Comparison of ENCODE assay signal across 8 cellular contexts in the genomic region with DNA sequence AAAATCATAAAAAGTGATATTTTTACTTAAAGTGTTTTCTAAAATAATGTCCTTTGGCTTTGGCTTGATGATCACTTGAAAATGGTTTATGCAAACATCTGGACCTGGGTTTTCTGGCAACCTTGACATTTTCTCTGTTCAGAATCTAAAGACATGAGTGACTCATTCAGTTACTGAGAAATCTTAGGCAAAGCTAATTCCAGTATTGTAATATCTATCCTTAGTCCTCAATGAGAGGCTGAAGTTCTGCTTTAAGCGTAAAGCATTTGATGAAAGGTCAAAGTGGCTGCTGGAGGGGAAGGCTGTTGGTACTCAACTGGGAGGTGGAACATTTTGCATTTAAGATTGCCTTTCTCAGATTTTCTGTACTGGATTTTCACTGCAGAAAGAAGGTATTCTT. TPM values are rescaled to one million over a fixed set of nuclear protein-coding genes. Genes with fewer than 3 reads are reported as not detected.
A peak's percentile ranks its signal among the peaks of the same experiment; 100 is the strongest.
DNase-seq lines count a peak whose midpoint lies in the region; ATAC-seq and TF ChIP-seq lines count a peak whose summit lies in the region.

No MANE protein-coding gene starts in this region.

- H3K9me3 Mint-ChIP-seq in activated naive CD4-positive, alpha-beta T cell treated with anti-CD3 and anti-CD28 coated beads, Interleukin-2, amount 10 ng/mL, durations not matched to agents 7 days and 5 days: peaks cover 11% of the 10 kb centered on the region
- no peaks in the 10 kb centered on the region for H3K9me3 Mint-ChIP-seq in activated naive CD4-positive, alpha-beta T cell treated with anti-CD3 and anti-CD28 coated beads, Interleukin-2, amount 50 U/mL, for 72 hours
- no peaks in the 10 kb centered on the region for H3K9me3 Mint-ChIP-seq in immature natural killer cell

- peak overlapping the region; percentile 88 for H3K4me3 Mint-ChIP-seq in activated naive CD4-positive, alpha-beta T cell treated with anti-CD3 and anti-CD28 coated beads, Interleukin-2, amount 10 ng/mL, durations not matched to agents 7 days and 5 days
- H3K4me3 Mint-ChIP-seq in immature natural killer cell: peak overlapping the region; percentile 62 to 92 (median 90)

- H3K36me3 Mint-ChIP-seq in activated naive CD4-positive, alpha-beta T cell treated with anti-CD3 and anti-CD28 coated beads, Interleukin-2, amount 10 ng/mL, durations not matched to agents 7 days and 5 days: peaks cover 25% of the 10 kb centered on the region
- peaks cover 6% of the 10 kb centered on the region in 2 donors for H3K36me3 Mint-ChIP-seq in activated naive CD4-positive, alpha-beta T cell treated with anti-CD3 and anti-CD28 coated beads, Interleukin-2, amount 50 U/mL, for 72 hours
- no peaks in the 10 kb centered on the region for H3K36me3 Mint-ChIP-seq in immature natural killer cell

- no peaks in the 10 kb centered on the region for H3K27me3 ChIP-seq in transverse colon

- peak overlapping the region in 1 of 4 donors; percentile 100 for H3K27ac ChIP-seq in transverse colon

- ATAC-seq in activated naive CD4-positive, alpha-beta T cell treated with anti-CD3 and anti-CD28 coated beads, Interleukin-2, amount 50 U/mL, for 72 hours: no peak

- in situ Hi-C loops in transverse colon (cut with MboI; ENCODE audit: low pct_ligation_motif_present in 1 of 4, low pct_unique_long_range_greater_than_20kb in 1 of 4, low sequenced_read_pairs in 3 of 4): loop anchor here in 2 of 4 donors (25.0 kb wide), 3 partner anchors 280 to 1005 kb away; a partner anchor contains a TSS

- no peaks in the 10 kb centered on the region for H3K27me3 Mint-ChIP-seq in activated naive CD4-positive, alpha-beta T cell treated with anti-CD3 and anti-CD28 coated beads, Interleukin-2, amount 10 ng/mL, durations not matched to agents 7 days and 5 days
- peaks cover 0 to 18% (median 0%) of the 10 kb centered on the region in 3 donors for H3K27me3 Mint-ChIP-seq in immature natural killer cell (ENCODE audit: low read depth in 3 of 3)

- H3K4me1 ChIP-seq in transverse colon: peaks cover 29 to 69% (median 44%) of the 10 kb centered on the region in 4 donors

- TF ChIP-seq EP300 in transverse colon (IDR thresholded peaks at IDR 0.05; ENCODE audit: low read depth): no peak

- no peaks in the 10 kb centered on the region for H3K9me3 ChIP-seq in transverse colon

- no peak for TF ChIP-seq POLR2A in transverse colon (IDR thresholded peaks at IDR 0.05)

- 56 to 67% methylated on average over 1 of the region's 1 CpG for WGBS in transverse colon (ENCODE audit: low coverage in 1 of 2), 2 donors

- H3K4me1 Mint-ChIP-seq in activated naive CD4-positive, alpha-beta T cell treated with anti-CD3 and anti-CD28 coated beads, Interleukin-2, amount 10 ng/mL, durations not matched to agents 7 days and 5 days: peaks cover 66% of the 10 kb centered on the region
- peaks cover 67 to 75% of the 10 kb centered on the region in 2 donors for H3K4me1 Mint-ChIP-seq in immature natural killer cell

- peak overlapping the region in 3 of 4 donors; percentile 88 to 97 (median 94) for H3K4me3 ChIP-seq in transverse colon

- intact Hi-C loops in transverse colon (cut with DNase I; ENCODE audit: low total_unique reads): no loop called here

- peak overlapping the region; percentile 69 for H3K27ac Mint-ChIP-seq in activated naive CD4-positive, alpha-beta T cell treated with anti-CD3 and anti-CD28 coated beads, Interleukin-2, amount 10 ng/mL, durations not matched to agents 7 days and 5 days
- H3K27ac Mint-ChIP-seq in activated naive CD4-positive, alpha-beta T cell treated with anti-CD3 and anti-CD28 coated beads, Interleukin-2, amount 50 U/mL, for 72 hours: peak overlapping the region; percentile 83 to 94
- peak overlapping the region in 4 of 6 donors; percentile 3 to 91 (median 52) for H3K27ac Mint-ChIP-seq in immature natural killer cell

- no peak for TF ChIP-seq CTCF in transverse colon (IDR thresholded peaks at IDR 0.05)

- DNase-seq in activated naive CD4-positive, alpha-beta T cell treated with anti-CD3 and anti-CD28 coated beads, Interleukin-2, amount 10 ng/mL, durations not matched to agents 7 days and 5 days: no peak
- DNase-seq in activated naive CD4-positive, alpha-beta T cell treated with Interleukin-2 at 50 U/mL for 16 hours: no peak
- DNase-seq in activated naive CD4-positive, alpha-beta T cell treated with anti-CD3 and anti-CD28 coated beads, Interleukin-2, amount 50 U/mL, for 72 hours (ENCODE audit: low spot score in 2 of 2): no peak
- no peak for DNase-seq in immature natural killer cell
- no peak for DNase-seq in transverse colon
- DNase-seq in NCI-H1436 treated with DMSO at 0.1 percent for 48 hours (lab: John Stamatoyannopoulos, UW): no peak
- no peak for DNase-seq in DMS153 (lab: John Stamatoyannopoulos, UW)
- DNase-seq in DMS79 treated with DMSO at 0.1 percent for 48 hours (lab: John Stamatoyannopoulos, UW): no peak

- H3K36me3 ChIP-seq in transverse colon: no peaks in the 10 kb centered on the region

- CTCF ChIA-PET in activated naive CD4-positive, alpha-beta T cell treated with anti-CD3 and anti-CD28 coated beads, Interleukin-2, amount 10 ng/mL, durations not matched to agents 7 days and 5 days (lab: Charles Lee): interaction anchor here (1.4 kb wide), 1 partner anchor 230 kb away, joined by 4 read pairs; no protein-coding TSS in a partner anchor

RNA-seq across cellular contexts. Expression of a gene that starts 2.3 kb away (rescaled TPM):
- 10 to 100 TPM; 32.3 to 41.0 TPM for total RNA-seq in activated naive CD4-positive, alpha-beta T cell treated with anti-CD3 and anti-CD28 coated beads, Interleukin-2, amount 50 U/mL, for 72 hours
- 10 to 100 TPM; 12.4 to 18.1 (median 14.4) TPM for polyA plus RNA-seq in immature natural killer cell
- 10 to 100 TPM; 39.2 to 95.3 (median 70.4) TPM for total RNA-seq in transverse colon
